In the genomic region with DNA sequence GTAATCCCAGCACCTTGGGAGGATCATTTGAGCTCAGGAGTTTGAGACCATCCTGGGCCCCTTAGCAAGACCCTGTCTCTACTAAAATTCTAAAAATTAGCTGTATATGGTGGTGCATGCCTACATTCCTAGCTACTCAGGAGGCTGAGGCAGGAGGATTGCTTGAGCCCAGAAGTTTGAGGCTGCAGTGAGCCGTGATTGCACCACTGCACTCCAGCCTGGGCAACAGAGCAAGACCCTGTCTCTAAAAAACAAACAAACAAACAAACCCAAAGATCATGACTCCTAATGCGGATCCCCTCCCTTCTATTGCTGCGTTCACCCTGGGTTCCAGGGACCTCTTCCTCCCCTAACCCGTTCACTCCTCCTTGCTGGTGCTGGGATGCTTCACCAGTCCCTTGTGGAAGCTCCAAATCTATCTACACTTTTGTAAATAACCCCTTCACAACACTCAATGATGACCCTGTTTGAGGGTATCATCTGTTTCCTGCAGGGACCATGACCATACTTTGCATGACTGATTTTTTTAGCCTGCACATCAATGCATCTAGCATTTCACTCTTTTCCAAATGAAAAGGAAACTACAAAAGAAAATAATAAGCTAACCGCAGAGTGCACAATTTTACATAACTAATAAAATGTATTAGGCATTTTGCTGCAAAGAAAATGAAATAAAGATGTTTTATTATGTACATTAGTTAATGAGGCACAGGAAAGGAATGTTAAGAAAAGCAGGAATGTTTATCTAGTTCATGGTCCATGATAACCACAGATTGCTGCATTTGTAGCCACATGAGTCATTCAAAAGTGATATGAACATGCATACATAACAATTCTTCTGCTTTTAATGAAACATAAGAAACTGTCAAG, we compare ENCODE assay signal across 13 cellular contexts. TPM values are rescaled to one million over a fixed set of nuclear protein-coding genes. Genes with fewer than 3 reads are reported as not detected.
DNase-seq lines count a peak whose midpoint lies in the region; ATAC-seq lines count a peak whose summit lies in the region.
"Had no signal": no experiment of that assay in that cellular context is flagged by ENCODE, and none has a peak within 500 bp of the region (broad histone marks: within the 10 kb centered on the region; RNA-seq: fewer than 3 reads in every experiment).

No MANE protein-coding gene starts in this region.

- peak; percentile 88 for DNase-seq in DMS79 treated with DMSO at 0.1 percent for 48 hours (lab: John Stamatoyannopoulos, UW)
- peak; percentile 27 for DNase-seq in NCI-H460 (ENCODE audit: extremely low read depth, low read depth)
- DNase-seq in dedifferentiated amniotic fluid mesenchymal stem cell (ENCODE audit: extremely low spot score), result peak; percentile 86
- DNase-seq in non-pigmented ciliary epithelial cell (ENCODE audit: low read depth), result peak; percentile 86
- no peak for DNase-seq in SHP77 (lab: John Stamatoyannopoulos, UW)
- no peak for DNase-seq in activated CD4-positive, alpha-beta T cell treated with anti-CD3 and anti-CD28 coated beads, Interleukin-2, amount 10 ng/mL, durations not matched to agents 7 days and 5 days
- no peak for DNase-seq in NCI-H1436 (lab: John Stamatoyannopoulos, UW)
- DNase-seq: H7; naive thymus-derived CD8-positive, alpha-beta T cell; NCI-H1417 treated with DMSO at 0.1 percent for 48 hours had no signal

- H3K27ac Mint-ChIP-seq in activated CD4-positive, alpha-beta T cell treated with anti-CD3 and anti-CD28 coated beads, Interleukin-2, amount 10 ng/mL, durations not matched to agents 7 days and 5 days, result no peak overlapping the region
- H3K27ac Mint-ChIP-seq: stimulated activated naive CD8-positive, alpha-beta T cell treated with anti-CD3 and anti-CD28 coated beads, Interleukin-15, Interleukin-2, amounts not matched to agents 100 ng/mL and 50 ng/mL, for 24 hours had no signal

- no peaks in the 10 kb centered on the region for H3K36me3 Mint-ChIP-seq in activated CD4-positive, alpha-beta T cell treated with anti-CD3 and anti-CD28 coated beads, Interleukin-2, amount 10 ng/mL, durations not matched to agents 7 days and 5 days (ENCODE audit: low read depth)

- no peaks in the 10 kb centered on the region for H3K4me1 Mint-ChIP-seq in activated CD4-positive, alpha-beta T cell treated with anti-CD3 and anti-CD28 coated beads, Interleukin-2, amount 10 ng/mL, durations not matched to agents 7 days and 5 days
- H3K4me1 Mint-ChIP-seq: central memory CD8-positive, alpha-beta T cell; naive thymus-derived CD8-positive, alpha-beta T cell had no signal

- CTCF ChIA-PET in activated CD4-positive, alpha-beta T cell treated with anti-CD3 and anti-CD28 coated beads, Interleukin-2, amount 10 ng/mL, durations not matched to agents 7 days and 5 days (lab: Charles Lee), result interaction anchor here (0.6 kb wide), 1 partner anchor 21 kb away, joined by 5 read pairs; no protein-coding TSS in a partner anchor

- POLR2A ChIA-PET in activated CD4-positive, alpha-beta T cell treated with anti-CD3 and anti-CD28 coated beads, Interleukin-2, amount 10 ng/mL, durations not matched to agents 7 days and 5 days (lab: Charles Lee), result no interaction called here

- H3K4me3 Mint-ChIP-seq in activated CD4-positive, alpha-beta T cell treated with anti-CD3 and anti-CD28 coated beads, Interleukin-2, amount 10 ng/mL, durations not matched to agents 7 days and 5 days, result no peak overlapping the region
- H3K4me3 Mint-ChIP-seq: central memory CD8-positive, alpha-beta T cell; naive thymus-derived CD8-positive, alpha-beta T cell; stimulated activated naive CD8-positive, alpha-beta T cell treated with anti-CD3 and anti-CD28 coated beads, Interleukin-15, Interleukin-2, amounts not matched to agents 100 ng/mL and 50 ng/mL, for 24 hours had no signal

- peaks cover 2% of the 10 kb centered on the region for H3K9me3 Mint-ChIP-seq in activated CD4-positive, alpha-beta T cell treated with anti-CD3 and anti-CD28 coated beads, Interleukin-2, amount 10 ng/mL, durations not matched to agents 7 days and 5 days
- H3K9me3 Mint-ChIP-seq: central memory CD8-positive, alpha-beta T cell had no signal

- peaks cover 6% of the 10 kb centered on the region for H3K27me3 Mint-ChIP-seq in activated CD4-positive, alpha-beta T cell treated with anti-CD3 and anti-CD28 coated beads, Interleukin-2, amount 10 ng/mL, durations not matched to agents 7 days and 5 days

- no peak for ATAC-seq in GM18511 (IDR thresholded peaks at IDR 0.05; ENCODE audit: unreplicated experiment)
- ATAC-seq: naive thymus-derived CD8-positive, alpha-beta T cell had no signal

RNA-seq across cellular contexts. Expression of gene IPCEF1, which starts 30.5 kb away (rescaled TPM):
- total RNA-seq in NCI-H460 (2014; rRNA removed; shearing (Covaris generic)), result 1.0 TPM in 1 of 2 replicates, not detected in the other
- 0.08 TPM in 1 of 2 replicates, not detected in the other for polyA plus RNA-seq in NCI-H460 (2014; cell fraction: nucleus; rRNA removed)
- total RNA-seq in activated CD4-positive, alpha-beta T cell treated with anti-CD3 and anti-CD28 coated beads, Interleukin-2, amount 10 ng/mL, durations not matched to agents 7 days and 5 days, result 10 to 100 TPM; 26.2 to 27.3 TPM

Comparison
In these comparisons a context has a peak if more than half of its experiments do, and no peak if none do; other contexts are left out.
1. DNase-seq: peak in DMS79 treated with DMSO at 0.1 percent for 48 hours (single experiment), NCI-H460 (single experiment), dedifferentiated amniotic fluid mesenchymal stem cell (single experiment) and non-pigmented ciliary epithelial cell (single experiment); none in SHP77 (0 of 2), activated CD4-positive, alpha-beta T cell treated with anti-CD3 and anti-CD28 coated beads, Interleukin-2, amount 10 ng/mL, durations not matched to agents 7 days and 5 days (single experiment) and NCI-H1436 (single experiment).
2. RNA of gene IPCEF1, which starts 30.5 kb away (total RNA-seq): 26.2 to 27.3 TPM in activated CD4-positive, alpha-beta T cell treated with anti-CD3 and anti-CD28 coated beads, Interleukin-2, amount 10 ng/mL, durations not matched to agents 7 days and 5 days; 1.0 TPM in NCI-H460; every median in the first group is over 10 times any median in the second.